Comparison of ENCODE assay signal across 1 cellular context in genomic region chr12:91985002-91985767, GRCh38.
TF ChIP-seq lines count a peak whose summit lies in the region.

No MANE protein-coding gene starts in this region.

TF ChIP-seq in IMR-90, 13 proteins besides CTCF, POLR2A, EP300 and RAD21:
- TF ChIP-seq MXI1 (IDR thresholded peaks at IDR 0.05; ENCODE audit: borderline replicate concordance, low read depth, low read length) (no peak), RCOR1 (IDR thresholded peaks at IDR 0.05; ENCODE audit: insufficient replicate concordance, low read length) (no peak), RFX5 (IDR thresholded peaks at IDR 0.05; ENCODE audit: low read depth, low read length) (no peak), BHLHE40 (IDR thresholded peaks at IDR 0.05; ENCODE audit: low read depth, low read length) (no peak), NFE2L2 (IDR thresholded peaks at IDR 0.05; ENCODE audit: low read depth, low read length) (no peak), FOS (IDR thresholded peaks at IDR 0.05; ENCODE audit: low read depth, low read length) (peak; percentile 56; the same call in 1 of the 2 replicates), CHD1 (IDR thresholded peaks at IDR 0.05; ENCODE audit: low read depth, low read length) (no peak), CEBPB (IDR thresholded peaks at IDR 0.05; ENCODE audit: low read depth, low read length) (peak; percentile 58; the same call in 1 of the 2 replicates), ELK1 (IDR thresholded peaks at IDR 0.05; ENCODE audit: borderline replicate concordance, low read depth, low read length) (no peak), MAFK (IDR thresholded peaks at IDR 0.05; ENCODE audit: low read depth, low read length) (0 out of 2 replicates have a peak, but pooled peaks have one; percentile 8), SMC3 (IDR thresholded peaks at IDR 0.05; ENCODE audit: low read depth, low read length) (no peak), MAZ (IDR thresholded peaks at IDR 0.05; ENCODE audit: borderline replicate concordance, low read depth, low read length) (no peak), USF2 (IDR thresholded peaks at IDR 0.05; ENCODE audit: low read depth, low read length) (no peak)
